Comparison of ENCODE assay signal across 1 cellular context in genomic region chr1:59295603-59296002, GRCh38.
TF ChIP-seq lines count a peak whose summit lies in the region.

No MANE protein-coding gene starts in this region.

TF ChIP-seq in GM12878, 131 proteins besides CTCF, POLR2A, EP300 and RAD21 (continued from another document):
- TF ChIP-seq PML (IDR thresholded peaks at IDR 0.05; ENCODE audit: low read length) = no peak
- no peak for TF ChIP-seq TARDBP (IDR thresholded peaks at IDR 0.05; ENCODE audit: borderline replicate concordance)
- no peak for TF ChIP-seq PKNOX1 (IDR thresholded peaks at IDR 0.05)
